In the genomic region with DNA sequence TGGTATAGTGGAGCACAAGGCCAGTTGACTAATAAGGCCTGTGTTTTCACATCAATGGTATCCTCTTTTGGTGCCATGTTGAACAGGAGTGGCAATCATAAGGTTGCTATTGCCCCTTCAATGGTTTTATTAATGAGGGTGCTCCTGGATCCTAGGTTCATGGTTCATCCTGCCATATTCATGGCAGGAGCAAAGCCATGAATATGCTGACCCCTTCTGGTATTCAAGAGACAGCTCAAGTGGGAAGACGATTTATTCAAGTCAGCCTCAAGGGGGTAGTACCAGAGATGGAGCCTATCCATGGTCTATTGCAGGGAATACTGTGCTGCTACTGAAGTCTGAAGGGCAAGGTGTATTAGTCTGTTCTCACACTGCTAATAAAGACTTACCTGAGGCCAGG, we compare ENCODE assay signal across 14 cellular contexts. TPM values are rescaled to one million over a fixed set of nuclear protein-coding genes. Genes with fewer than 3 reads are reported as not detected.
A peak's percentile ranks its signal among the peaks of the same experiment; 100 is the strongest.
DNase-seq lines count a peak whose midpoint lies in the region; ATAC-seq and TF ChIP-seq lines count a peak whose summit lies in the region.
"Had no signal": no experiment of that assay in that cellular context is flagged by ENCODE, and none has a peak within 500 bp of the region (broad histone marks: within the 10 kb centered on the region; RNA-seq: fewer than 3 reads in every experiment).

No MANE protein-coding gene starts in this region.

- POLR2A ChIA-PET in PC-3 (lab: Charles Lee; ENCODE audit: unreplicated experiment): no interaction called here

- H3K27me3 ChIP-seq in GM23338 (ENCODE audit: insufficient read depth): no peaks in the 10 kb centered on the region
- peaks cover 29% of the 10 kb centered on the region for H3K27me3 ChIP-seq in PC-3 (ENCODE audit: low read length)

- no peaks in the 10 kb centered on the region for H3K27me3 Mint-ChIP-seq in GM23338 (ENCODE audit: insufficient read depth, low read depth, poor library complexity)

- H3K9me3 Mint-ChIP-seq in GM23338: no peaks in the 10 kb centered on the region

- peak; percentile 71 for ATAC-seq in GM23338
- no peak for ATAC-seq in PC-3
- no peak for ATAC-seq in GM21825 (IDR thresholded peaks at IDR 0.05; ENCODE audit: unreplicated experiment)
- ATAC-seq: activated T-cell treated with anti-CD3 and anti-CD28 coated beads, Interleukin-2, amount 50 U/mL, for 4 hours had no signal

- H3K9ac ChIP-seq in PC-3 (ENCODE audit: low read length): no peak overlapping the region

- no peak overlapping the region for H3K4me3 Mint-ChIP-seq in GM23338
- H3K4me3 Mint-ChIP-seq: activated T-cell treated with anti-CD3 and anti-CD28 coated beads, Interleukin-2, amount 50 U/mL, for 4 hours; HFFc6; nephron had no signal

- intact Hi-C loops in PC-3 (cut with micrococcal nuclease): no loop called here

- TF ChIP-seq CTCF in 22Rv1 (IDR thresholded peaks at IDR 0.05): peak; percentile 28
- TF ChIP-seq CTCF in GM23338 (conservative IDR thresholded peaks at IDR 0.05; ENCODE audit: low read depth in 2 of 2): peak; percentile 67 to 80
- TF ChIP-seq CTCF in PC-3 (conservative IDR thresholded peaks at IDR 0.05; ENCODE audit: low read depth, low read length): peak; percentile 43
- TF ChIP-seq CTCF in fibroblast of villous mesenchyme (IDR thresholded peaks at IDR 0.05; ENCODE audit: insufficient read depth, low read depth, low read length): peak; percentile 15

- H3K4me3 ChIP-seq in GM23338 (no peak overlapping the region), PC-3 (ENCODE audit: low read length) (no peak overlapping the region), fibroblast of villous mesenchyme (ENCODE audit: low read depth, low read length) (no peak overlapping the region)

- peaks cover 5% of the 10 kb centered on the region; the same call in 2 of the 3 replicates for H3K4me1 Mint-ChIP-seq in GM23338

- H3K36me3 ChIP-seq in GM23338 (ENCODE audit: insufficient read depth): no peaks in the 10 kb centered on the region
- H3K36me3 ChIP-seq in PC-3 (ENCODE audit: low read depth, low read length): no peaks in the 10 kb centered on the region

- H3K4me2 ChIP-seq in GM23338: no peak overlapping the region
- no peak overlapping the region for H3K4me2 ChIP-seq in PC-3 (ENCODE audit: low read length)

- no peaks in the 10 kb centered on the region for H3K36me3 Mint-ChIP-seq in GM23338 (ENCODE audit: low read depth)

- no peaks in the 10 kb centered on the region for H4K20me1 ChIP-seq in GM23338 (replicated peaks; ENCODE audit: insufficient read depth)
- no peaks in the 10 kb centered on the region for H4K20me1 ChIP-seq in PC-3 (ENCODE audit: low read length)

- no peaks in the 10 kb centered on the region for H3F3A ChIP-seq in GM23338 (replicated peaks; ENCODE audit: low read depth)
- no peaks in the 10 kb centered on the region for H3F3A ChIP-seq in PC-3 (ENCODE audit: low read length, unreplicated experiment)

- H3K9me2 ChIP-seq in GM23338 (ENCODE audit: insufficient read depth) (no peaks in the 10 kb centered on the region), PC-3 (replicated peaks; ENCODE audit: low read length) (no peaks in the 10 kb centered on the region)

- DNase-seq in GM23338 (ENCODE audit: low spot score) (peak; percentile 62), PC-3 (no peak), fibroblast of villous mesenchyme (ENCODE audit: low read depth) (no peak), putamen (ENCODE audit: low spot score) (no peak), NCI-H510A treated with DMSO at 0.1 percent for 48 hours (lab: John Stamatoyannopoulos, UW) (no peak), CD1c-positive myeloid dendritic cell (ENCODE audit: extremely low spot score) (no peak)
- DNase-seq: activated CD4-positive, alpha-beta T cell treated with anti-CD3 and anti-CD28 coated beads for 4 hours; activated T-cell treated with anti-CD3 and anti-CD28 coated beads, Interleukin-2, amount 50 U/mL, for 4 hours; HFFc6; NCI-H1694 treated with DMSO at 0.1 percent for 48 hours had no signal

- no peaks in the 10 kb centered on the region for H3K4me1 ChIP-seq in GM23338 (ENCODE audit: insufficient read depth)
- no peaks in the 10 kb centered on the region for H3K4me1 ChIP-seq in PC-3 (ENCODE audit: insufficient read depth, low read length)

- H3K9me3 ChIP-seq in PC-3 (ENCODE audit: low read length): no peaks in the 10 kb centered on the region

- no peak overlapping the region for H3K27ac Mint-ChIP-seq in GM23338
- H3K27ac Mint-ChIP-seq: HFFc6 had no signal

- H3K79me2 ChIP-seq in GM23338 (replicated peaks; ENCODE audit: insufficient read depth) (no peaks in the 10 kb centered on the region), PC-3 (ENCODE audit: low read length) (no peaks in the 10 kb centered on the region)

- BruUV-seq in PC-3 (replicated peaks; lab: Mats Ljungman, UMichigan): no TSS peak

- H3K27ac ChIP-seq in 22Rv1: no peak overlapping the region
- H3K27ac ChIP-seq in GM23338 (ENCODE audit: low read depth): no peak overlapping the region
- H3K27ac ChIP-seq in PC-3 (ENCODE audit: low read length): no peak overlapping the region

- H2AFZ ChIP-seq in GM23338 (no peak overlapping the region), PC-3 (ENCODE audit: low read length) (no peak overlapping the region)

- CTCF ChIA-PET in PC-3 (lab: Charles Lee): no interaction called here

TF ChIP-seq in GM23338, 12 proteins besides CTCF, POLR2A, EP300 and RAD21:
- no peak for TF ChIP-seq CREB1 (CRISPR knock-in tag; IDR thresholded peaks at IDR 0.05; ENCODE audit: low read depth)
- no peak for TF ChIP-seq STAT1 (IDR thresholded peaks at IDR 0.05; ENCODE audit: unreplicated experiment)
- TF ChIP-seq POLR2AphosphoS5 (IDR thresholded peaks at IDR 0.05; ENCODE audit: low read depth): no peak
- TF ChIP-seq NANOG (IDR thresholded peaks at IDR 0.05; ENCODE audit: borderline replicate concordance): no peak
- TF ChIP-seq JUNB (IDR thresholded peaks at IDR 0.05; ENCODE audit: unreplicated experiment): no peak

RNA-seq across cellular contexts. Expression of a gene that starts 2.6 kb away (rescaled TPM):
- total RNA-seq in GM23338 (2014; rRNA removed; shearing (Covaris generic)): not detected in 2 replicates
- not detected in 2 replicates for polyA plus RNA-seq in GM23338 (2016; fragmentation: Nextera tagmentation; extraction: Ambion mirVana)
- not detected in 2 replicates for total RNA-seq in PC-3 (2014; rRNA removed)
- 2.2 and 2.3 TPM in 2 replicates for total RNA-seq in fibroblast of villous mesenchyme
- total RNA-seq: activated T-cell treated with anti-CD3 and anti-CD28 coated beads, Interleukin-2, amount 50 U/mL, for 4 hours; G401; HFFc6 had no signal

Comparison
In these comparisons a context has a peak if more than half of its experiments do, and no peak if none do; other contexts are left out.
1. CTCF ChIP-seq: peak in every context shown above with its lines; median percentile 74 in GM23338; 43 in PC-3; 28 in 22Rv1; 15 in fibroblast of villous mesenchyme.